ENCODE assay signal across 1 cellular context in the genomic region with DNA sequence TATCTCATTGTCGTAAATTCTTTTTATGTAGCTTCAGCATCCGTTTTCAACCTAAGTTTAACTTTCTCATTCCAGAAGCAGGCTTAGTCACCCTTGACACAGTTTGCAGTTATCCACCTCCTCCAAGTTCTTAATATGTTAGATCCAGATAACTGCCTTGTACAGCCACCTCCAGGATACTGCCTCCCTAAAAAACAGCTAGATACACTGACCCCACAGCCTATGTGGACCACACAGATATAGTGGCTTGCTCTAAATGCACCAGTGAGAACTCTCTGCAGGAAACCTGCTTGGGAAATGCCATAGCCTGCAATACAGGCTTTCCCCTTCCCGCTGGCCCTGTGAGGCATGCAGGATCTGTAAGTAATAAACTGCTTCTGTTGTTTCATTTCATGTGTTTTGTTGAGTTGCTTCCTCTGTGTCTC.
TF ChIP-seq lines count a peak whose summit lies in the region.

No MANE protein-coding gene starts in this region.

TF ChIP-seq in GM23338, 12 proteins besides CTCF, POLR2A, EP300 and RAD21 (continued from another document):
- TF ChIP-seq, protein P1, sequence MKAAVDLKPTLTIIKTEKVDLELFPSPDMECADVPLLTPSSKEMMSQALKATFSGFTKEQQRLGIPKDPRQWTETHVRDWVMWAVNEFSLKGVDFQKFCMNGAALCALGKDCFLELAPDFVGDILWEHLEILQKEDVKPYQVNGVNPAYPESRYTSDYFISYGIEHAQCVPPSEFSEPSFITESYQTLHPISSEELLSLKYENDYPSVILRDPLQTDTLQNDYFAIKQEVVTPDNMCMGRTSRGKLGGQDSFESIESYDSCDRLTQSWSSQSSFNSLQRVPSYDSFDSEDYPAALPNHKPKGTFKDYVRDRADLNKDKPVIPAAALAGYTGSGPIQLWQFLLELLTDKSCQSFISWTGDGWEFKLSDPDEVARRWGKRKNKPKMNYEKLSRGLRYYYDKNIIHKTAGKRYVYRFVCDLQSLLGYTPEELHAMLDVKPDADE (IDR thresholded peaks at IDR 0.05) = no peak
- TF ChIP-seq, protein P2, sequence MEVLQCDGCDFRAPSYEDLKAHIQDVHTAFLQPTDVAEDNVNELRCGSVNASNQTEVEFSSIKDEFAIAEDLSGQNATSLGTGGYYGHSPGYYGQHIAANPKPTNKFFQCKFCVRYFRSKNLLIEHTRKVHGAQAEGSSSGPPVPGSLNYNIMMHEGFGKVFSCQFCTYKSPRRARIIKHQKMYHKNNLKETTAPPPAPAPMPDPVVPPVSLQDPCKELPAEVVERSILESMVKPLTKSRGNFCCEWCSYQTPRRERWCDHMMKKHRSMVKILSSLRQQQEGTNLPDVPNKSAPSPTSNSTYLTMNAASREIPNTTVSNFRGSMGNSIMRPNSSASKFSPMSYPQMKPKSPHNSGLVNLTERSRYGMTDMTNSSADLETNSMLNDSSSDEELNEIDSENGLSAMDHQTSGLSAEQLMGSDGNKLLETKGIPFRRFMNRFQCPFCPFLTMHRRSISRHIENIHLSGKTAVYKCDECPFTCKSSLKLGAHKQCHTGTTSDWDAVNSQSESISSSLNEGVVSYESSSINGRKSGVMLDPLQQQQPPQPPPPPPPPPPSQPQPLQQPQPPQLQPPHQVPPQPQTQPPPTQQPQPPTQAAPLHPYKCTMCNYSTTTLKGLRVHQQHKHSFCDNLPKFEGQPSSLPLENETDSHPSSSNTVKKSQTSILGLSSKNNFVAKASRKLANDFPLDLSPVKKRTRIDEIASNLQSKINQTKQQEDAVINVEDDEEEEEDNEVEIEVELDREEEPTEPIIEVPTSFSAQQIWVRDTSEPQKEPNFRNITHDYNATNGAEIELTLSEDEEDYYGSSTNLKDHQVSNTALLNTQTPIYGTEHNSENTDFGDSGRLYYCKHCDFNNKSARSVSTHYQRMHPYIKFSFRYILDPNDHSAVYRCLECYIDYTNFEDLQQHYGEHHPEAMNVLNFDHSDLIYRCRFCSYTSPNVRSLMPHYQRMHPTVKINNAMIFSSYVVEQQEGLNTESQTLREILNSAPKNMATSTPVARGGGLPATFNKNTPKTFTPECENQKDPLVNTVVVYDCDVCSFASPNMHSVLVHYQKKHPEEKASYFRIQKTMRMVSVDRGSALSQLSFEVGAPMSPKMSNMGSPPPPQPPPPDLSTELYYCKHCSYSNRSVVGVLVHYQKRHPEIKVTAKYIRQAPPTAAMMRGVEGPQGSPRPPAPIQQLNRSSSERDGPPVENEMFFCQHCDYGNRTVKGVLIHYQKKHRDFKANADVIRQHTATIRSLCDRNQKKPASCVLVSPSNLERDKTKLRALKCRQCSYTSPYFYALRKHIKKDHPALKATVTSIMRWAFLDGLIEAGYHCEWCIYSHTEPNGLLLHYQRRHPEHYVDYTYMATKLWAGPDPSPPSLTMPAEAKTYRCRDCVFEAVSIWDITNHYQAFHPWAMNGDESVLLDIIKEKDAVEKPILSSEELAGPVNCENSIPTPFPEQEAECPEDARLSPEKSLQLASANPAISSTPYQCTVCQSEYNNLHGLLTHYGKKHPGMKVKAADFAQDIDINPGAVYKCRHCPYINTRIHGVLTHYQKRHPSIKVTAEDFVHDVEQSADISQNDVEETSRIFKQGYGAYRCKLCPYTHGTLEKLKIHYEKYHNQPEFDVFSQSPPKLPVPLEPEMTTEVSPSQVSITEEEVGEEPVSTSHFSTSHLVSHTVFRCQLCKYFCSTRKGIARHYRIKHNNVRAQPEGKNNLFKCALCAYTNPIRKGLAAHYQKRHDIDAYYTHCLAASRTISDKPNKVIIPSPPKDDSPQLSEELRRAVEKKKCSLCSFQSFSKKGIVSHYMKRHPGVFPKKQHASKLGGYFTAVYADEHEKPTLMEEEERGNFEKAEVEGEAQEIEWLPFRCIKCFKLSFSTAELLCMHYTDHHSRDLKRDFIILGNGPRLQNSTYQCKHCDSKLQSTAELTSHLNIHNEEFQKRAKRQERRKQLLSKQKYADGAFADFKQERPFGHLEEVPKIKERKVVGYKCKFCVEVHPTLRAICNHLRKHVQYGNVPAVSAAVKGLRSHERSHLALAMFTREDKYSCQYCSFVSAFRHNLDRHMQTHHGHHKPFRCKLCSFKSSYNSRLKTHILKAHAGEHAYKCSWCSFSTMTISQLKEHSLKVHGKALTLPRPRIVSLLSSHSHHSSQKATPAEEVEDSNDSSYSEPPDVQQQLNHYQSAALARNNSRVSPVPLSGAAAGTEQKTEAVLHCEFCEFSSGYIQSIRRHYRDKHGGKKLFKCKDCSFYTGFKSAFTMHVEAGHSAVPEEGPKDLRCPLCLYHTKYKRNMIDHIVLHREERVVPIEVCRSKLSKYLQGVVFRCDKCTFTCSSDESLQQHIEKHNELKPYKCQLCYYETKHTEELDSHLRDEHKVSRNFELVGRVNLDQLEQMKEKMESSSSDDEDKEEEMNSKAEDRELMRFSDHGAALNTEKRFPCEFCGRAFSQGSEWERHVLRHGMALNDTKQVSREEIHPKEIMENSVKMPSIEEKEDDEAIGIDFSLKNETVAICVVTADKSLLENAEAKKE (CRISPR knock-in tag; IDR thresholded peaks at IDR 0.05) = no peak
- TF ChIP-seq, protein P3, sequence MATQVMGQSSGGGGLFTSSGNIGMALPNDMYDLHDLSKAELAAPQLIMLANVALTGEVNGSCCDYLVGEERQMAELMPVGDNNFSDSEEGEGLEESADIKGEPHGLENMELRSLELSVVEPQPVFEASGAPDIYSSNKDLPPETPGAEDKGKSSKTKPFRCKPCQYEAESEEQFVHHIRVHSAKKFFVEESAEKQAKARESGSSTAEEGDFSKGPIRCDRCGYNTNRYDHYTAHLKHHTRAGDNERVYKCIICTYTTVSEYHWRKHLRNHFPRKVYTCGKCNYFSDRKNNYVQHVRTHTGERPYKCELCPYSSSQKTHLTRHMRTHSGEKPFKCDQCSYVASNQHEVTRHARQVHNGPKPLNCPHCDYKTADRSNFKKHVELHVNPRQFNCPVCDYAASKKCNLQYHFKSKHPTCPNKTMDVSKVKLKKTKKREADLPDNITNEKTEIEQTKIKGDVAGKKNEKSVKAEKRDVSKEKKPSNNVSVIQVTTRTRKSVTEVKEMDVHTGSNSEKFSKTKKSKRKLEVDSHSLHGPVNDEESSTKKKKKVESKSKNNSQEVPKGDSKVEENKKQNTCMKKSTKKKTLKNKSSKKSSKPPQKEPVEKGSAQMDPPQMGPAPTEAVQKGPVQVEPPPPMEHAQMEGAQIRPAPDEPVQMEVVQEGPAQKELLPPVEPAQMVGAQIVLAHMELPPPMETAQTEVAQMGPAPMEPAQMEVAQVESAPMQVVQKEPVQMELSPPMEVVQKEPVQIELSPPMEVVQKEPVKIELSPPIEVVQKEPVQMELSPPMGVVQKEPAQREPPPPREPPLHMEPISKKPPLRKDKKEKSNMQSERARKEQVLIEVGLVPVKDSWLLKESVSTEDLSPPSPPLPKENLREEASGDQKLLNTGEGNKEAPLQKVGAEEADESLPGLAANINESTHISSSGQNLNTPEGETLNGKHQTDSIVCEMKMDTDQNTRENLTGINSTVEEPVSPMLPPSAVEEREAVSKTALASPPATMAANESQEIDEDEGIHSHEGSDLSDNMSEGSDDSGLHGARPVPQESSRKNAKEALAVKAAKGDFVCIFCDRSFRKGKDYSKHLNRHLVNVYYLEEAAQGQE (IDR thresholded peaks at IDR 0.05; ENCODE audit: unreplicated experiment) = no peak
- TF ChIP-seq EZH2phosphoT487 (IDR thresholded peaks at IDR 0.05; ENCODE audit: unreplicated experiment) (no peak), STAT1 (IDR thresholded peaks at IDR 0.05; ENCODE audit: unreplicated experiment) (no peak), NANOG (IDR thresholded peaks at IDR 0.05; ENCODE audit: borderline replicate concordance) (no peak), ZNF331 (CRISPR knock-in tag; IDR thresholded peaks at IDR 0.05; ENCODE audit: low read depth) (no peak), POLR2AphosphoS5 (IDR thresholded peaks at IDR 0.05; ENCODE audit: low read depth) (no peak), CREB1 (CRISPR knock-in tag; IDR thresholded peaks at IDR 0.05; ENCODE audit: low read depth) (no peak), JUNB (IDR thresholded peaks at IDR 0.05; ENCODE audit: unreplicated experiment) (no peak), EZH2 (IDR thresholded peaks at IDR 0.05; ENCODE audit: low read depth, unreplicated experiment) (no peak)
